ENCODE assay signal across 9 cellular contexts in genomic region chr4:94636004-94636403, GRCh38.
"Had no signal": no experiment of that assay in that cellular context is flagged by ENCODE, and none has a peak within 500 bp of the region (broad histone marks: within the 10 kb centered on the region; RNA-seq: fewer than 3 reads in every experiment).

No MANE protein-coding gene starts in this region.

- H3K4me3 ChIP-seq: dorsolateral prefrontal cortex, left lung, pancreas, tibial artery had no signal

- ATAC-seq: activated CD4-positive, CD25-positive, alpha-beta regulatory T cell treated with anti-CD3 and anti-CD28 coated beads, Interleukin-2, amount 50 U/mL, for 24 hours; esophagus mucosa; left lung; pancreas had no signal

- H3K36me3 ChIP-seq: pancreas had no signal

- H3K27me3 ChIP-seq: dorsolateral prefrontal cortex, left lung, pancreas, tibial artery had no signal

- DNase-seq: activated CD4-positive, alpha-beta T cell treated with anti-CD3 and anti-CD28 coated beads, Interleukin-2, amount 50 U/mL, for 4 hours; activated T-cell treated with anti-CD3 and anti-CD28 coated beads, Interleukin-2, amount 50 U/mL, for 1 hour; amygdala; dorsolateral prefrontal cortex; left lung; pancreas; tibial artery had no signal

- H3K9me3 ChIP-seq: left lung, pancreas, tibial artery had no signal

- H3K27ac ChIP-seq: dorsolateral prefrontal cortex, left lung, pancreas, tibial artery had no signal

- H3K4me1 ChIP-seq: left lung had no signal
